In the genomic region with DNA sequence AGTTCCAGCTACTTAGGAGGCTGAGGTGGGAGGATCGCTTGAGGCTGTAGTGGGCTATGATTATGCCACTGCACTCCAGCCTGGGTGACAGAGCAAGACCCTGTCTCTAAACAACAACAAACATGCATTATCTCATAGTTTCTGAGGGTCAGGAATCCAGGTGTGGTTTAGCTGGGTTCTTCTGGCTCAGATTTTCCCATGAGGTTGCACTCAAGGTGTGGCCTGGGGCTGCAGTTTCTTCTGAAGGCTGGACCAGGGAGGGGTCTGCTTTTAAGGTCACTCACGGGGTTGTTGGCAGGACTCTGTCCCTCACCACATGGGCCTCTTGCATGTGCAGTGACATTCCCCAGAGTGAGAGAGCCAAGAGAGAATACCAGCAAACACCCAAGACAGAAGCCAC, we compare ENCODE assay signal across 19 cellular contexts.
"Had no signal": no experiment of that assay in that cellular context is flagged by ENCODE, and none has a peak within 500 bp of the region (broad histone marks: within the 10 kb centered on the region; RNA-seq: fewer than 3 reads in every experiment).

No MANE protein-coding gene starts in this region.

- H3K4me3 Mint-ChIP-seq: central memory CD8-positive, alpha-beta T cell; immature natural killer cell; naive thymus-derived CD8-positive, alpha-beta T cell; stimulated activated naive B cell treated with anti-CD40 and anti-IgM and Interleukin-4, amounts not matched to agents 10 μg/mL and 1 μg/mL and 100 μg/mL, for 72 hours; stimulated activated naive CD8-positive, alpha-beta T cell treated with anti-CD3 and anti-CD28 coated beads, Interleukin-15, amount 100 ng/mL, for 72 hours had no signal

- H3K27me3 ChIP-seq: colonic mucosa, esophagus muscularis mucosa, neutrophil, right lobe of liver, suprapubic skin, upper lobe of left lung had no signal

- H3K9me3 ChIP-seq: colonic mucosa, esophagus muscularis mucosa, neutrophil, right lobe of liver, suprapubic skin, upper lobe of left lung had no signal

- ATAC-seq: left lobe of liver; naive thymus-derived CD8-positive, alpha-beta T cell; stimulated activated naive B cell treated with anti-CD40 and anti-IgM and Interleukin-4, amounts not matched to agents 10 μg/mL and 1 μg/mL and 100 μg/mL, for 72 hours; stimulated activated naive CD8-positive, alpha-beta T cell treated with anti-CD3 and anti-CD28 coated beads, Interleukin-15, amount 100 ng/mL, for 72 hours had no signal

- H3K27me3 Mint-ChIP-seq: central memory CD8-positive, alpha-beta T cell; progenitor cell of endocrine pancreas; stimulated activated naive CD8-positive, alpha-beta T cell treated with anti-CD3 and anti-CD28 coated beads, Interleukin-15, amount 100 ng/mL, for 72 hours had no signal

- H3K27ac ChIP-seq: colonic mucosa, esophagus muscularis mucosa, neutrophil, parathyroid adenoma, right lobe of liver, suprapubic skin, upper lobe of left lung had no signal

- H3K4me3 ChIP-seq: colonic mucosa, esophagus muscularis mucosa, right lobe of liver, suprapubic skin, upper lobe of left lung had no signal

- H3K36me3 Mint-ChIP-seq: immature natural killer cell; naive thymus-derived CD8-positive, alpha-beta T cell; stimulated activated naive B cell treated with anti-CD40 and anti-IgM and Interleukin-4, amounts not matched to agents 10 μg/mL and 1 μg/mL and 100 μg/mL, for 72 hours had no signal

- H3K4me1 ChIP-seq: right lobe of liver had no signal

- H2AFZ ChIP-seq: parathyroid adenoma had no signal

- H3K9ac ChIP-seq: parathyroid adenoma had no signal

- H3K27ac Mint-ChIP-seq: immature natural killer cell; naive thymus-derived CD8-positive, alpha-beta T cell; progenitor cell of endocrine pancreas; stimulated activated naive B cell treated with anti-CD40 and anti-IgM and Interleukin-4, amounts not matched to agents 10 μg/mL and 1 μg/mL and 100 μg/mL, for 72 hours had no signal

- H3K4me1 Mint-ChIP-seq: central memory CD8-positive, alpha-beta T cell; immature natural killer cell; naive thymus-derived CD8-positive, alpha-beta T cell; stimulated activated naive B cell treated with anti-CD40 and anti-IgM and Interleukin-4, amounts not matched to agents 10 μg/mL and 1 μg/mL and 100 μg/mL, for 72 hours; stimulated activated naive CD8-positive, alpha-beta T cell treated with anti-CD3 and anti-CD28 coated beads, Interleukin-15, amount 100 ng/mL, for 72 hours had no signal

- H3K79me2 ChIP-seq: parathyroid adenoma had no signal

- H3K9me3 Mint-ChIP-seq: central memory CD8-positive, alpha-beta T cell; immature natural killer cell; naive thymus-derived CD8-positive, alpha-beta T cell; stimulated activated naive B cell treated with anti-CD40 and anti-IgM and Interleukin-4, amounts not matched to agents 10 μg/mL and 1 μg/mL and 100 μg/mL, for 72 hours; stimulated activated naive CD8-positive, alpha-beta T cell treated with anti-CD3 and anti-CD28 coated beads, Interleukin-15, amount 100 ng/mL, for 72 hours had no signal

- H3K36me3 ChIP-seq: colonic mucosa, esophagus muscularis mucosa, neutrophil, right lobe of liver, suprapubic skin, upper lobe of left lung had no signal

- DNase-seq: dermis blood vessel endothelial cell; effector memory CD4-positive, alpha-beta T cell; immature natural killer cell; mesendoderm; naive thymus-derived CD8-positive, alpha-beta T cell; right lobe of liver; stimulated activated CD4-positive, alpha-beta T cell treated with anti-CD3 and anti-CD28 coated beads, Interleukin-15, amount 100 ng/mL, for 24 hours; stimulated activated CD4-positive, alpha-beta T cell treated with anti-CD3 and anti-CD28 coated beads, Interleukin-2, amount 100 ng/mL, for 48 hours; stimulated activated naive B cell treated with anti-CD40 and anti-IgM and Interleukin-4, amounts not matched to agents 10 μg/mL and 1 μg/mL and 100 μg/mL, for 72 hours; stimulated activated naive CD8-positive, alpha-beta T cell treated with anti-CD3 and anti-CD28 coated beads, Interleukin-15, amount 100 ng/mL, for 72 hours; upper lobe of left lung had no signal
